Comparison of ENCODE assay signal across 16 cellular contexts in the genomic region with DNA sequence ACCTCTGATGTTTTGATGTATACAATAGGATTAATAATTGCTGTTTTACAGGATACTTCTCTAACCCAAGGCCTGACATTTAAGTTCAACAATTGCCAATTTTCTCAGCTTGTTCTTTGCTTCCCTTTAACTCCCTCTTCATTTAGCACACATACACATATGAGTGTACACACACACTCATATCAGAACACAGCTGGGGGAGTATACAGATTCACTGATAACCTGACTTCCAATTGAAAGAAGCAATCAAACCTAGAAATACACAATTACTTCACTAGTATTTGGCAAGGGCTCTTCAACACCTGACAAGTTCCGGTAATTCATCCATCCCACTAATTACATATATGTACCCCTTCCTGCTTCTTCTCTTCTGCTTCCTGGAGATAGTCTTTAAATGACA. TPM values are rescaled to one million over a fixed set of nuclear protein-coding genes. Genes with fewer than 3 reads are reported as not detected.
DNase-seq lines count a peak whose midpoint lies in the region; ATAC-seq and TF ChIP-seq lines count a peak whose summit lies in the region.
"Had no signal": no experiment of that assay in that cellular context is flagged by ENCODE, and none has a peak within 500 bp of the region (broad histone marks: within the 10 kb centered on the region; RNA-seq: fewer than 3 reads in every experiment).

No MANE protein-coding gene starts in this region.

- no peaks in the 10 kb centered on the region for H3K27me3 Mint-ChIP-seq in activated T-helper 17 cell treated with anti-CD3 and anti-CD28 coated beads, Interleukin-2, amount 50 U/mL, for 72 hours
- peaks cover 3% of the 10 kb centered on the region for H3K27me3 Mint-ChIP-seq in glutamatergic neuron (ENCODE audit: unreplicated experiment)

- H4K20me1 ChIP-seq in BLaER1 treated with 17β-estradiol and CSF1 and Interleukin-3, amounts not matched to agents 10 nM and 100 nM: no peaks in the 10 kb centered on the region

- TF ChIP-seq CTCF in GM13977 (IDR thresholded peaks at IDR 0.05; ENCODE audit: extremely low read depth, insufficient read depth, missing control alignments): no peak
- TF ChIP-seq CTCF in colonic mucosa (IDR thresholded peaks at IDR 0.05): no peak
- TF ChIP-seq CTCF in glutamatergic neuron (IDR thresholded peaks at IDR 0.05; ENCODE audit: partially characterized antibody, unreplicated experiment): no peak

- in situ Hi-C loops in GM13977 (cut with MboI; ENCODE audit: low pct_unique_long_range_greater_than_20kb, low sequenced_read_pairs, unreplicated experiment): no loop called here

- H3K36me3 ChIP-seq in BLaER1 treated with 17β-estradiol and CSF1 and Interleukin-3, amounts not matched to agents 10 nM and 100 nM: no peaks in the 10 kb centered on the region
- no peaks in the 10 kb centered on the region for H3K36me3 ChIP-seq in colonic mucosa
- H3K36me3 ChIP-seq: HAP-1, prostate gland, SJSA1 had no signal

- H3K4me3 ChIP-seq in BLaER1 treated with 17β-estradiol and CSF1 and Interleukin-3, amounts not matched to agents 10 nM and 100 nM: peak overlapping the region in 3 of 10 experiments; percentile 6 to 21 (median 11); a peak in 2 of 20 replicates
- no peak overlapping the region for H3K4me3 ChIP-seq in colonic mucosa
- H3K4me3 ChIP-seq: HAP-1, prostate gland, SJSA1 had no signal

- H3K27ac Mint-ChIP-seq in activated T-helper 17 cell treated with anti-CD3 and anti-CD28 coated beads, Interleukin-2, amount 50 U/mL, for 72 hours: peak overlapping the region; percentile 78
- H3K27ac Mint-ChIP-seq in glutamatergic neuron (ENCODE audit: unreplicated experiment): no peak overlapping the region
- H3K27ac Mint-ChIP-seq: activated naive CD8-positive, alpha-beta T cell treated with anti-CD3 and anti-CD28 coated beads, Interleukin-2, amount 10 ng/mL, durations not matched to agents 7 days and 5 days; mesothelial cell of epicardium had no signal

- H3K9me3 Mint-ChIP-seq in activated T-helper 17 cell treated with anti-CD3 and anti-CD28 coated beads, Interleukin-2, amount 50 U/mL, for 72 hours: no peaks in the 10 kb centered on the region
- H3K9me3 Mint-ChIP-seq in glutamatergic neuron (ENCODE audit: unreplicated experiment): no peaks in the 10 kb centered on the region
- H3K9me3 Mint-ChIP-seq: activated naive CD8-positive, alpha-beta T cell treated with anti-CD3 and anti-CD28 coated beads, Interleukin-2, amount 10 ng/mL, durations not matched to agents 7 days and 5 days; mesothelial cell of epicardium had no signal

- peaks cover 45% of the 10 kb centered on the region for H3K4me1 Mint-ChIP-seq in activated T-helper 17 cell treated with anti-CD3 and anti-CD28 coated beads, Interleukin-2, amount 50 U/mL, for 72 hours
- peaks cover 19% of the 10 kb centered on the region for H3K4me1 Mint-ChIP-seq in glutamatergic neuron (ENCODE audit: low read depth, unreplicated experiment)

- peaks cover 0 to 19% (median 8%) of the 10 kb centered on the region in 11 experiments; a peak in 11 of 22 replicates for H3K9me3 ChIP-seq in BLaER1 treated with 17β-estradiol and CSF1 and Interleukin-3, amounts not matched to agents 10 nM and 100 nM (replicated peaks in 1 of 11)
- H3K9me3 ChIP-seq in colonic mucosa: no peaks in the 10 kb centered on the region
- H3K9me3 ChIP-seq: HAP-1, prostate gland, SJSA1 had no signal

- H3K9ac ChIP-seq in BLaER1 treated with 17β-estradiol and CSF1 and Interleukin-3, amounts not matched to agents 10 nM and 100 nM: peak overlapping the region; percentile 39 to 88 (median 78); a peak in 21 of 22 replicates
- no peak overlapping the region for H3K9ac ChIP-seq in colonic mucosa (ENCODE audit: low read depth in 2 of 2, low read length in 2 of 2)

- peak overlapping the region; percentile 60 for H3K4me3 Mint-ChIP-seq in activated T-helper 17 cell treated with anti-CD3 and anti-CD28 coated beads, Interleukin-2, amount 50 U/mL, for 72 hours
- H3K4me3 Mint-ChIP-seq in glutamatergic neuron (ENCODE audit: unreplicated experiment): no peak overlapping the region
- H3K4me3 Mint-ChIP-seq: mesothelial cell of epicardium had no signal

- peak overlapping the region; percentile 84 to 97 (median 92) for H3K4me2 ChIP-seq in BLaER1 treated with 17β-estradiol and CSF1 and Interleukin-3, amounts not matched to agents 10 nM and 100 nM

- peak overlapping the region; percentile 88 to 99 (median 92) for H3K27ac ChIP-seq in BLaER1 treated with 17β-estradiol and CSF1 and Interleukin-3, amounts not matched to agents 10 nM and 100 nM
- no peak overlapping the region for H3K27ac ChIP-seq in colonic mucosa
- H3K27ac ChIP-seq: prostate gland, SJSA1 had no signal

- peaks cover 53 to 70% (median 61%) of the 10 kb centered on the region in 10 experiments for H3K4me1 ChIP-seq in BLaER1 treated with 17β-estradiol and CSF1 and Interleukin-3, amounts not matched to agents 10 nM and 100 nM
- no peaks in the 10 kb centered on the region for H3K4me1 ChIP-seq in colonic mucosa
- H3K4me1 ChIP-seq: prostate gland had no signal

- ATAC-seq in HG03432 (IDR thresholded peaks at IDR 0.05; ENCODE audit: unreplicated experiment): peak; percentile 17
- ATAC-seq in activated T-helper 17 cell treated with anti-CD3 and anti-CD28 coated beads, Interleukin-2, amount 50 U/mL, for 72 hours (replicated peaks): peak; percentile 47

- intact Hi-C loops in colonic mucosa (cut with DNase I): no loop called here

- peaks cover 6% of the 10 kb centered on the region for H3K36me3 Mint-ChIP-seq in activated T-helper 17 cell treated with anti-CD3 and anti-CD28 coated beads, Interleukin-2, amount 50 U/mL, for 72 hours (ENCODE audit: low read depth)
- H3K36me3 Mint-ChIP-seq in glutamatergic neuron (ENCODE audit: unreplicated experiment): no peaks in the 10 kb centered on the region
- H3K36me3 Mint-ChIP-seq: activated naive CD8-positive, alpha-beta T cell treated with anti-CD3 and anti-CD28 coated beads, Interleukin-2, amount 10 ng/mL, durations not matched to agents 7 days and 5 days; mesothelial cell of epicardium had no signal

- DNase-seq in GM13977 (ENCODE audit: low spot score) (peak; percentile 35), colonic mucosa (no peak), KG1 (lab: John Stamatoyannopoulos, UW) (no peak), glutamatergic neuron (no peak), NCI-H1436 treated with DMSO at 0.1 percent for 48 hours (lab: John Stamatoyannopoulos, UW) (no peak)
- DNase-seq: activated CD4-positive, alpha-beta T cell treated with anti-CD3 and anti-CD28 coated beads for 4 hours; activated naive CD8-positive, alpha-beta T cell treated with anti-CD3 and anti-CD28 coated beads, Interleukin-2, amount 10 ng/mL, durations not matched to agents 7 days and 5 days; NCI-H1048; NCI-H510A treated with DMSO at 0.1 percent for 48 hours had no signal

- H3K27me3 ChIP-seq in BLaER1 treated with 17β-estradiol and CSF1 and Interleukin-3, amounts not matched to agents 10 nM and 100 nM: no peaks in the 10 kb centered on the region
- no peaks in the 10 kb centered on the region for H3K27me3 ChIP-seq in colonic mucosa
- H3K27me3 ChIP-seq: SJSA1 had no signal

RNA-seq across cellular contexts. Expression of gene UST, which starts 11.1 kb away (rescaled TPM):
- total RNA-seq in activated T-helper 17 cell treated with anti-CD3 and anti-CD28 coated beads, Interleukin-2, amount 50 U/mL, for 72 hours: 1 to 10 TPM; 1.6 to 7.5 TPM
- total RNA-seq in colonic mucosa: 1 to 10 TPM; 1.1 to 2.7 TPM
- total RNA-seq in glutamatergic neuron (ENCODE audit: unreplicated experiment): 11.2 TPM

Comparison
In these comparisons a context has a peak if more than half of its experiments do, and no peak if none do; other contexts are left out.
1. H3K9ac ChIP-seq: peak in BLaER1 treated with 17β-estradiol and CSF1 and Interleukin-3, amounts not matched to agents 10 nM and 100 nM (11 of 11); none in colonic mucosa (0 of 2).